In the genomic region with DNA sequence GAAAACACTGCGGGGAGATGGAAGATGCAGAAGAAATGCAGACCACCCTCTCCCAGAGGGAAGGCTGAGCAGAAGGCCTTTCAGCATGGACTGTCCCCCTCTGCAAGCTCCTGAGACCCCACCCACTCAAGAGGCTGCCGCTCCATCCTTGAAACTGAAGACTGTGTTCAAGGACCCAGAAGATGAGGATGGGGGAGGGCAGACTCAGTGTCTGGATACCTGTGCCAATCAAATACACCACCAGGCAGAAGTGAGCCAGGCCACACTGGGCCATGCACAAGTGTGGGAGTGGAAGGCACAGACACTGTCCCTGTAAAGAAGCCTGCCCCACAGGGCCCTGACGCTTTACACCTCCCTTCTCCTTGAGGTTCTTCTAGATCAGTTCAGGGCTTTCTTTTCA, we compare ENCODE assay signal across 17 cellular contexts. TPM values are rescaled to one million over a fixed set of nuclear protein-coding genes. Genes with fewer than 3 reads are reported as not detected.
DNase-seq lines count a peak whose midpoint lies in the region; ATAC-seq lines count a peak whose summit lies in the region.
"Had no signal": no experiment of that assay in that cellular context is flagged by ENCODE, and none has a peak within 500 bp of the region (broad histone marks: within the 10 kb centered on the region; RNA-seq: fewer than 3 reads in every experiment).

No MANE protein-coding gene starts in this region.

- H3K27me3 ChIP-seq in CD4-positive, CD25-positive, alpha-beta regulatory T cell (ENCODE audit: control insufficient read depth, insufficient read depth, low read length) = no peaks in the 10 kb centered on the region
- no peaks in the 10 kb centered on the region for H3K27me3 ChIP-seq in CD4-positive, alpha-beta memory T cell (ENCODE audit: insufficient read depth, low read length)
- no peaks in the 10 kb centered on the region for H3K27me3 ChIP-seq in mesenchymal stem cell (ENCODE audit: control insufficient read depth in 1 of 2, insufficient read depth in 1 of 2, low read length in 2 of 2)

- no peak overlapping the region for H2BK12ac ChIP-seq in mesenchymal stem cell (ENCODE audit: low read length in 2 of 2)

- CTCF ChIA-PET in CD4-positive, alpha-beta memory T cell (lab: Charles Lee; ENCODE audit: partially characterized antibody) = interaction anchor here (0.9 to 1.7 kb wide), 2 partner anchors 81 to 569 kb away, joined by 4 to 5 read pairs; no protein-coding TSS in a partner anchor

- H3K4me3 ChIP-seq in CD4-positive, CD25-positive, alpha-beta regulatory T cell (ENCODE audit: low read depth, low read length) = no peak overlapping the region
- H3K4me3 ChIP-seq in CD4-positive, alpha-beta memory T cell (ENCODE audit: low read length in 2 of 2) = no peak overlapping the region
- no peak overlapping the region for H3K4me3 ChIP-seq in mesenchymal stem cell (ENCODE audit: insufficient read depth in 1 of 2, low read depth in 1 of 2, low read length in 2 of 2)

- no peak overlapping the region for H2BK120ac ChIP-seq in mesenchymal stem cell (ENCODE audit: low read depth, low read length)

- intact Hi-C loops in CD4-positive, alpha-beta memory T cell (cut with micrococcal nuclease) = no loop called here

- H3K14ac ChIP-seq in mesenchymal stem cell (ENCODE audit: low read length in 2 of 2) = no peak overlapping the region

- H3K27me3 Mint-ChIP-seq in CD4-positive, CD25-positive, alpha-beta regulatory T cell = no peaks in the 10 kb centered on the region
- no peaks in the 10 kb centered on the region for H3K27me3 Mint-ChIP-seq in CD4-positive, alpha-beta memory T cell
- no peaks in the 10 kb centered on the region for H3K27me3 Mint-ChIP-seq in effector memory CD8-positive, alpha-beta T cell

- H3K23ac ChIP-seq in mesenchymal stem cell (ENCODE audit: low read length in 2 of 2) = no peak overlapping the region

- no peak overlapping the region for H3K4ac ChIP-seq in mesenchymal stem cell (ENCODE audit: low read depth in 1 of 2, low read length in 2 of 2)

- POLR2A ChIA-PET in CD4-positive, alpha-beta memory T cell (lab: Charles Lee; ENCODE audit: partially characterized antibody) = no interaction called here

- no peak overlapping the region for H3K27ac ChIP-seq in CD4-positive, CD25-positive, alpha-beta regulatory T cell (ENCODE audit: insufficient read depth, low read length, poor library complexity, severe bottlenecking)
- no peak overlapping the region for H3K27ac ChIP-seq in CD4-positive, alpha-beta memory T cell (ENCODE audit: low read depth, low read length)
- no peak overlapping the region for H3K27ac ChIP-seq in mesenchymal stem cell (ENCODE audit: low read length, poor library complexity, severe bottlenecking)

- H4K8ac ChIP-seq in mesenchymal stem cell (ENCODE audit: low read length) = no peak overlapping the region

- peaks cover 0 to 1% (median 0%) of the 10 kb centered on the region in 7 donors for H3K9me3 Mint-ChIP-seq in CD4-positive, CD25-positive, alpha-beta regulatory T cell
- no peaks in the 10 kb centered on the region for H3K9me3 Mint-ChIP-seq in CD4-positive, alpha-beta memory T cell
- no peaks in the 10 kb centered on the region for H3K9me3 Mint-ChIP-seq in effector memory CD8-positive, alpha-beta T cell

- H3K9ac ChIP-seq in mesenchymal stem cell (ENCODE audit: low read length) = no peak overlapping the region

- ATAC-seq in CD4-positive, CD25-positive, alpha-beta regulatory T cell (ENCODE audit: low read depth in 2 of 2) = no peak
- ATAC-seq in effector memory CD8-positive, alpha-beta T cell (replicated peaks) = no peak
- ATAC-seq in HG03095 (IDR thresholded peaks at IDR 0.05; ENCODE audit: unreplicated experiment) (no peak), HG02870 (IDR thresholded peaks at IDR 0.05; ENCODE audit: unreplicated experiment) (no peak), GM21360 (IDR thresholded peaks at IDR 0.05; ENCODE audit: unreplicated experiment) (no peak)

- H4K91ac ChIP-seq in mesenchymal stem cell (ENCODE audit: low read length) = peak overlapping the region; percentile 21

- no peak overlapping the region for H3K18ac ChIP-seq in mesenchymal stem cell (ENCODE audit: low read depth in 1 of 2, low read length in 2 of 2)

- H3K4me3 Mint-ChIP-seq in CD4-positive, CD25-positive, alpha-beta regulatory T cell = peak overlapping the region in 3 of 4 donors; percentile 29 to 54 (median 47)
- peak overlapping the region in 1 of 8 donors; percentile 47 for H3K4me3 Mint-ChIP-seq in CD4-positive, alpha-beta memory T cell
- no peak overlapping the region for H3K4me3 Mint-ChIP-seq in effector memory CD8-positive, alpha-beta T cell

- H3K4me1 Mint-ChIP-seq in CD4-positive, CD25-positive, alpha-beta regulatory T cell = peaks cover 19 to 43% (median 39%) of the 10 kb centered on the region in 4 donors
- peaks cover 29 to 37% (median 33%) of the 10 kb centered on the region in 4 donors for H3K4me1 Mint-ChIP-seq in CD4-positive, alpha-beta memory T cell
- peaks cover 22 to 29% of the 10 kb centered on the region in 2 donors for H3K4me1 Mint-ChIP-seq in effector memory CD8-positive, alpha-beta T cell (ENCODE audit: low read depth in 2 of 2)

- WGBS in mesenchymal stem cell = 100% methylated on average over 3 of the region's 3 CpGs

- DNase-seq in CD4-positive, CD25-positive, alpha-beta regulatory T cell = no peak
- no peak for DNase-seq in CD4-positive, alpha-beta memory T cell
- no peak for DNase-seq in effector memory CD8-positive, alpha-beta T cell
- DNase-seq in mesenchymal stem cell = no peak
- DNase-seq in NCI-H187 (lab: John Stamatoyannopoulos, UW) = no peak
- DNase-seq: EL, H7, MV-4-11, NCI-H1417, NCI-H1930, NCI-H2171, NCI-H446 treated with DMSO at 0.1 percent for 48 hours, OCI-M1, SIG-M5 had no signal

- H3K4me1 ChIP-seq in CD4-positive, CD25-positive, alpha-beta regulatory T cell (ENCODE audit: control insufficient read depth, insufficient read depth, low read length, poor library complexity, severe bottlenecking) = peaks cover 30% of the 10 kb centered on the region
- H3K4me1 ChIP-seq in CD4-positive, alpha-beta memory T cell (ENCODE audit: insufficient read depth, low read length) = peaks cover 30% of the 10 kb centered on the region
- no peaks in the 10 kb centered on the region for H3K4me1 ChIP-seq in mesenchymal stem cell (ENCODE audit: control insufficient read depth, insufficient read depth, low read depth, low read length)

- H3K36me3 ChIP-seq in CD4-positive, CD25-positive, alpha-beta regulatory T cell (ENCODE audit: control insufficient read depth, insufficient read depth, low read length) = peaks cover 28% of the 10 kb centered on the region
- peaks cover 18% of the 10 kb centered on the region for H3K36me3 ChIP-seq in CD4-positive, alpha-beta memory T cell (ENCODE audit: insufficient read depth, low read length)
- H3K36me3 ChIP-seq in mesenchymal stem cell (ENCODE audit: control insufficient read depth in 1 of 2, insufficient read depth in 2 of 2, low read depth in 1 of 2, low read length in 2 of 2) = peaks cover 45 to 54% of the 10 kb centered on the region in 2 experiments

- peaks cover 34% of the 10 kb centered on the region for H3K79me1 ChIP-seq in mesenchymal stem cell (replicated peaks; ENCODE audit: low read length, poor library complexity, severe bottlenecking)

- H2BK5ac ChIP-seq in mesenchymal stem cell (ENCODE audit: low read depth, low read length, poor library complexity, severe bottlenecking) = no peak overlapping the region

- H3K36me3 Mint-ChIP-seq in CD4-positive, CD25-positive, alpha-beta regulatory T cell = peaks cover 26% of the 10 kb centered on the region
- peaks cover 40 to 46% of the 10 kb centered on the region in 2 donors for H3K36me3 Mint-ChIP-seq in CD4-positive, alpha-beta memory T cell
- H3K36me3 Mint-ChIP-seq in effector memory CD8-positive, alpha-beta T cell (ENCODE audit: insufficient read depth) = peaks cover 12% of the 10 kb centered on the region

- H3K4me2 ChIP-seq in mesenchymal stem cell (ENCODE audit: low read length, poor library complexity, severe bottlenecking) = no peak overlapping the region

- H2AK5ac ChIP-seq in mesenchymal stem cell (ENCODE audit: low read length, severe bottlenecking) = no peak overlapping the region

- no peaks in the 10 kb centered on the region for H3K9me3 ChIP-seq in CD4-positive, CD25-positive, alpha-beta regulatory T cell (ENCODE audit: control insufficient read depth in 2 of 2, low read length in 2 of 2)
- H3K9me3 ChIP-seq in CD4-positive, alpha-beta memory T cell (ENCODE audit: control insufficient read depth in 1 of 2, low read length in 2 of 2) = no peaks in the 10 kb centered on the region
- no peaks in the 10 kb centered on the region for H3K9me3 ChIP-seq in mesenchymal stem cell (ENCODE audit: control insufficient read depth, low read length)

- no peak overlapping the region for H2AFZ ChIP-seq in mesenchymal stem cell (ENCODE audit: low read depth, low read length)

- no peak overlapping the region for H2BK15ac ChIP-seq in mesenchymal stem cell (ENCODE audit: low read depth, poor library complexity, severe bottlenecking)

- H3K27ac Mint-ChIP-seq in CD4-positive, CD25-positive, alpha-beta regulatory T cell = peak overlapping the region; percentile 52 to 92 (median 92)
- H3K27ac Mint-ChIP-seq in CD4-positive, alpha-beta memory T cell = peak overlapping the region in 6 of 7 donors; percentile 2 to 74 (median 52)
- H3K27ac Mint-ChIP-seq in effector memory CD8-positive, alpha-beta T cell = peak overlapping the region; percentile 82 to 91

RNA-seq across cellular contexts. Expression of a gene that starts 40.0 kb away (rescaled TPM):
- total RNA-seq in CD4-positive, CD25-positive, alpha-beta regulatory T cell = 9.2 TPM
- 1 to 10 TPM; 3.8 to 5.9 (median 5.4) TPM for polyA plus RNA-seq in CD4-positive, CD25-positive, alpha-beta regulatory T cell
- total RNA-seq in CD4-positive, alpha-beta memory T cell = 1 to 10 TPM; 7.2 to 7.9 TPM
- polyA plus RNA-seq in CD4-positive, alpha-beta memory T cell = 1 to 10 TPM; 6.3 to 7.5 TPM
- polyA plus RNA-seq in mesenchymal stem cell (2013, experiment 1 of 2) = 4.5 TPM
- 4.7 TPM for polyA plus RNA-seq in mesenchymal stem cell (2013, experiment 2 of 2)

RNA-seq across cellular contexts. Expression of a gene that starts 54.7 kb away (rescaled TPM):
- 29.3 TPM for total RNA-seq in CD4-positive, CD25-positive, alpha-beta regulatory T cell
- polyA plus RNA-seq in CD4-positive, CD25-positive, alpha-beta regulatory T cell = 1 to 10 TPM; 5.6 to 9.8 (median 7.6) TPM
- 10 to 100 TPM; 33.4 to 34.2 TPM for total RNA-seq in CD4-positive, alpha-beta memory T cell
- polyA plus RNA-seq in CD4-positive, alpha-beta memory T cell = 10 to 100 TPM in 1 of 2 donors, 1 to 10 TPM in 1; 3.8 to 20.1 TPM
- 20.1 TPM for polyA plus RNA-seq in mesenchymal stem cell (2013, experiment 1 of 2)
- 19.2 TPM for polyA plus RNA-seq in mesenchymal stem cell (2013, experiment 2 of 2)

Comparison
In these comparisons a context has a peak if more than half of its experiments do, and no peak if none do; other contexts are left out.
1. H3K4me3 Mint-ChIP-seq: peak in CD4-positive, CD25-positive, alpha-beta regulatory T cell (3 of 4); none in effector memory CD8-positive, alpha-beta T cell (0 of 2).
2. Peak in every context shown above with its lines, with median percentiles within 50 percentile points of each other: H3K27ac Mint-ChIP-seq.